27 cellular contexts compared by ENCODE assay signal in genomic region chr16:55055262-55055661, GRCh38.
"Had no signal": no experiment of that assay in that cellular context is flagged by ENCODE, and none has a peak within 500 bp of the region (broad histone marks: within the 10 kb centered on the region; RNA-seq: fewer than 3 reads in every experiment).

No MANE protein-coding gene starts in this region.

- H3K36me3 ChIP-seq: brain microvascular endothelial cell, cardiac muscle cell had no signal

- ATAC-seq: activated CD8-positive, alpha-beta T cell treated with anti-CD3 and anti-CD28 coated beads, Interleukin-2, amount 10 ng/mL, durations not matched to agents 7 days and 5 days; activated naive CD4-positive, alpha-beta T cell treated with anti-CD3 and anti-CD28 coated beads, Interleukin-2, amount 50 U/mL, for 72 hours; Panc1; Right ventricle myocardium inferior had no signal

- H3K4me3 Mint-ChIP-seq: activated CD8-positive, alpha-beta T cell treated with anti-CD3 and anti-CD28 coated beads, Interleukin-2, amount 10 ng/mL, durations not matched to agents 7 days and 5 days; activated T-cell treated with anti-CD3 and anti-CD28 coated beads, Interleukin-2, amount 50 U/mL, for 24 hours; activated T-helper 1 cell treated with anti-CD3 and anti-CD28 coated beads, Interleukin-12 subunit alpha, Interleukin-12 subunit beta, Interleukin-2, Interleukin-4 antibody, amounts not matched to agents 30 ng/mL and 10 ng/mL and 1 ng/mL, durations not matched to agents 14 hours and 24 hours and 36 hours had no signal

- H3K4me3 ChIP-seq: cardiac muscle cell, SK-N-MC had no signal

- H3K27ac ChIP-seq: brain microvascular endothelial cell, cardiac muscle cell, SK-N-MC had no signal

- H3K27ac Mint-ChIP-seq: activated CD8-positive, alpha-beta T cell treated with anti-CD3 and anti-CD28 coated beads, Interleukin-2, amount 10 ng/mL, durations not matched to agents 7 days and 5 days; activated naive CD4-positive, alpha-beta T cell treated with anti-CD3 and anti-CD28 coated beads, Interleukin-2, amount 50 U/mL, for 72 hours; activated T-cell treated with anti-CD3 and anti-CD28 coated beads, Interleukin-2, amount 50 U/mL, for 24 hours; activated T-helper 1 cell treated with anti-CD3 and anti-CD28 coated beads, Interleukin-12 subunit alpha, Interleukin-12 subunit beta, Interleukin-2, Interleukin-4 antibody, amounts not matched to agents 30 ng/mL and 10 ng/mL and 1 ng/mL, durations not matched to agents 14 hours and 24 hours and 36 hours had no signal

- H3K9me3 Mint-ChIP-seq: activated T-helper 1 cell treated with anti-CD3 and anti-CD28 coated beads, Interleukin-12 subunit alpha, Interleukin-12 subunit beta, Interleukin-2, Interleukin-4 antibody, amounts not matched to agents 30 ng/mL and 10 ng/mL and 1 ng/mL, durations not matched to agents 14 hours and 24 hours and 36 hours had no signal

- DNase-seq: activated CD4-positive, alpha-beta T cell treated with anti-CD3 and anti-CD28 coated beads for 48 hours; activated CD4-positive, alpha-beta T cell treated with anti-CD3 and anti-CD28 coated beads, Interleukin-2, amount 50 U/mL, for 4 hours; activated CD4-positive, CD25-positive, alpha-beta regulatory T cell treated with anti-CD3 and anti-CD28 coated beads, Interleukin-2, amount 50 U/mL, for 72 hours; activated CD8-positive, alpha-beta memory T cell treated with anti-CD3 and anti-CD28 coated beads, Interleukin-2, amount 50 U/mL, for 48 hours; activated CD8-positive, alpha-beta T cell treated with anti-CD3 and anti-CD28 coated beads, Interleukin-2, amount 10 ng/mL, durations not matched to agents 7 days and 5 days; activated effector memory CD4-positive, alpha-beta T cell treated with Interleukin-2 at 50 U/mL for 16 hours; activated naive CD4-positive, alpha-beta T cell treated with Interleukin-2 at 50 U/mL for 16 hours; activated T-cell treated with anti-CD3 and anti-CD28 coated beads, Interleukin-2, amount 50 U/mL, for 24 hours; amygdala; brain microvascular endothelial cell; MM.1S; NCI-H146; NCI-H2029; NCI-H2107; NCI-H345; NCI-H510A; NCI-H526 treated with DMSO at 0.1 percent for 48 hours; NCI-H82; OCI-M1; RPMI8226; T-helper 1 cell had no signal
